In genomic region chr1:36089393-36090121, GRCh38 we compare ENCODE assay signal across 6 cellular contexts. TPM values are rescaled to one million over a fixed set of nuclear protein-coding genes. Genes with fewer than 3 reads are reported as not detected.
DNase-seq lines count a peak whose midpoint lies in the region; ATAC-seq and TF ChIP-seq lines count a peak whose summit lies in the region.

No MANE protein-coding gene starts in this region.

- ATAC-seq in GM21717 (IDR thresholded peaks at IDR 0.05; ENCODE audit: unreplicated experiment) (peak; percentile 10), RWPE2 (ENCODE audit: low read depth) (peak; percentile 33), HG03442 (IDR thresholded peaks at IDR 0.05; ENCODE audit: unreplicated experiment) (no peak), GM21786 (IDR thresholded peaks at IDR 0.05; ENCODE audit: unreplicated experiment) (no peak)

- H3K36me3 ChIP-seq in RWPE2 (ENCODE audit: low read depth) (peaks cover 34% of the 10 kb centered on the region), right atrium auricular region (peaks cover 27% of the 10 kb centered on the region), tibial artery (peaks cover 31 to 43% (median 37%) of the 10 kb centered on the region in 3 donors)

- DNase-seq in RWPE2 (ENCODE audit: low spot score) (no peak), right atrium auricular region (ENCODE audit: low spot score) (no peak), tibial artery (peak in 1 of 2 donors; percentile 60)

- H3K4me3 ChIP-seq in RWPE2 (ENCODE audit: severe bottlenecking) (peak overlapping the region; percentile 65), right atrium auricular region (peak overlapping the region; percentile 86 to 94), tibial artery (peak overlapping the region; percentile 71 to 86)

- no peak for TF ChIP-seq CTCF in RWPE2 (IDR thresholded peaks at IDR 0.05; ENCODE audit: poor library complexity, severe bottlenecking)
- no peak for TF ChIP-seq CTCF in right atrium auricular region (IDR thresholded peaks at IDR 0.05)
- no peak for TF ChIP-seq CTCF in tibial artery (IDR thresholded peaks at IDR 0.05)

- intact Hi-C loops in tibial artery (cut with DNase I; ENCODE audit: low total_unique reads), result no loop called here

- no peaks in the 10 kb centered on the region for H3K27me3 ChIP-seq in RWPE2 (ENCODE audit: insufficient read depth, poor library complexity, severe bottlenecking)
- H3K27me3 ChIP-seq in right atrium auricular region, result no peaks in the 10 kb centered on the region
- peaks cover 0 to 20% of the 10 kb centered on the region in 2 donors for H3K27me3 ChIP-seq in tibial artery

- no peaks in the 10 kb centered on the region for H3K9me3 ChIP-seq in RWPE2 (ENCODE audit: severe bottlenecking)
- no peaks in the 10 kb centered on the region for H3K9me3 ChIP-seq in right atrium auricular region
- H3K9me3 ChIP-seq in tibial artery, result no peaks in the 10 kb centered on the region

- H3K4me1 ChIP-seq in RWPE2 (ENCODE audit: insufficient read depth, poor library complexity, severe bottlenecking), result no peaks in the 10 kb centered on the region
- peaks cover 0 to 23% of the 10 kb centered on the region in 2 donors for H3K4me1 ChIP-seq in right atrium auricular region
- H3K4me1 ChIP-seq in tibial artery, result peaks cover 0 to 46% (median 33%) of the 10 kb centered on the region in 4 donors

- H3K27ac ChIP-seq in RWPE2 (ENCODE audit: poor library complexity, severe bottlenecking), result peak overlapping the region; percentile 50
- peak overlapping the region; percentile 85 to 90 for H3K27ac ChIP-seq in right atrium auricular region
- H3K27ac ChIP-seq in tibial artery, result peak overlapping the region; percentile 87 to 90

RNA-seq across cellular contexts. Expression of gene ADPRS, which starts 0.9 kb away (rescaled TPM):
- 10 to 100 TPM; 24.3 to 25.6 TPM for total RNA-seq in right atrium auricular region

RNA-seq across cellular contexts. Expression of gene TEKT2, which starts 5.7 kb away (rescaled TPM):
- under 1 TPM in 1 of 2 donors, not detected in 1; 0.41 TPM for total RNA-seq in right atrium auricular region

RNA-seq across cellular contexts. Expression of gene COL8A2, which starts 35.5 kb away (rescaled TPM):
- total RNA-seq in right atrium auricular region, result 1 to 10 TPM; 3.5 to 4.5 TPM

RNA-seq across cellular contexts. Expression of gene TRAPPC3, which starts 59.7 kb away (rescaled TPM):
- 10 to 100 TPM; 62.0 to 81.6 TPM for total RNA-seq in right atrium auricular region

Comparison
In these comparisons a context has a peak if more than half of its experiments do, and no peak if none do; other contexts are left out.
1. ATAC-seq: peak in GM21717 (single experiment) and RWPE2 (single experiment); none in HG03442 (single experiment) and GM21786 (single experiment).
2. Peak in every context shown above with its lines, with median percentiles within 50 percentile points of each other: H3K27ac ChIP-seq and H3K4me3 ChIP-seq.